In genomic region chr7:77497079-77497478, GRCh38 we compare ENCODE assay signal across 18 cellular contexts. TPM values are rescaled to one million over a fixed set of nuclear protein-coding genes. Genes with fewer than 3 reads are reported as not detected.
DNase-seq lines count a peak whose midpoint lies in the region; ATAC-seq and FAIRE-seq lines count a peak whose summit lies in the region.
"Had no signal": no experiment of that assay in that cellular context is flagged by ENCODE, and none has a peak within 500 bp of the region (broad histone marks: within the 10 kb centered on the region; RNA-seq: fewer than 3 reads in every experiment).

No MANE protein-coding gene starts in this region.

- peak; percentile 34 for FAIRE-seq in frontal cortex (lab: Jason Lieb, UNC)
- FAIRE-seq: GM19239, H54 had no signal

- peak; percentile 88 for DNase-seq in DMS53 (lab: John Stamatoyannopoulos, UW)
- peak; percentile 35 for DNase-seq in NCI-H1092 (lab: John Stamatoyannopoulos, UW)
- peak; percentile 48 for DNase-seq in NCI-H774 (lab: John Stamatoyannopoulos, UW)
- DNase-seq in frontal cortex (ENCODE audit: low spot score in 2 of 2): no peak
- DNase-seq in stimulated activated naive CD4-positive, alpha-beta T cell treated with Interleukin-2 at 50 U/mL for 16 hours (lab: John Stamatoyannopoulos, UW): no peak
- no peak for DNase-seq in G401 (ENCODE audit: low spot score)
- DNase-seq: BE2C; CD8-positive, alpha-beta T cell; NCI-H1048; NCI-H82; SK-N-SH; T-helper 1 cell; T1000 had no signal

- in situ Hi-C loops in G401 (cut with HindIII; ENCODE audit: low sequenced_read_pairs): no loop called here

- ATAC-seq in GM18870 (IDR thresholded peaks at IDR 0.05; ENCODE audit: unreplicated experiment) (no peak), GM19035 (IDR thresholded peaks at IDR 0.05; ENCODE audit: unreplicated experiment) (no peak)
- ATAC-seq: CD8-positive, alpha-beta T cell; Panc1 had no signal

RNA-seq across cellular contexts. Expression of gene PTPN12, which starts 40.0 kb away (rescaled TPM):
- 141 TPM for total RNA-seq in frontal cortex
- 22.9 and 27.2 TPM in 2 replicates for total RNA-seq in G401 (2014; rRNA removed; shearing (Covaris generic))

Comparison
In these comparisons a context has a peak if more than half of its experiments do, and no peak if none do; other contexts are left out.
1. DNase-seq: peak in DMS53 (single experiment), NCI-H1092 (single experiment) and NCI-H774 (single experiment); none in frontal cortex (0 of 2), stimulated activated naive CD4-positive, alpha-beta T cell treated with Interleukin-2 at 50 U/mL for 16 hours (single experiment) and G401 (single experiment).